8 cellular contexts compared by ENCODE assay signal in the genomic region with DNA sequence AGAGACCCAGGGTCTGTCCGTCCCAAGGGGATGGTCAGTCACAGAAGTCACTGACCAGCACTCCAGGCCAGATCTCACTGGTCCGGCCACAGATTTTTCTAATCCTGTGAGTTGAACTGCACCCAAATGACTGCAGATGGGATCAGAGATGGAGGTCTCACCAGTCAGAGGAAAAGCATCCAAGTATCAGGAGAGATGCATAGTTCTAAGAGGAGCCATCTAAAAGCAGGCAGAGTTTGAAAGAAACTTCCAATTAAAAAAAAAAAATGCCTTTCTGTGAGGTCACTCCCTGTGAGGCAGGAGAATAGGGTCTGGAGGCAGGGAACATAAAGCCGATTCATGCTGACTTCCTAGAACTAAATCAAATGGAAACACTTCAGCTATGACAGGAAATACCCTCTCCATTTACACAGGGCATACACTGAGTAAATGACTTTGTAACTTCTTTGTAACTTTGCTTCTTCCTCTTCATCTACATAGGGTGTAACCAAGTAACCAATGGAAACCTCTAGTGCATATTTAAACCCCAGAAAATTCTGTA.
DNase-seq lines count a peak whose midpoint lies in the region; ATAC-seq, FAIRE-seq and TF ChIP-seq lines count a peak whose summit lies in the region.
"Had no signal": no experiment of that assay in that cellular context is flagged by ENCODE, and none has a peak within 500 bp of the region (broad histone marks: within the 10 kb centered on the region; RNA-seq: fewer than 3 reads in every experiment).

No MANE protein-coding gene starts in this region.

- TF ChIP-seq POLR2A in gastrocnemius medialis (IDR thresholded peaks at IDR 0.05) = no peak
- TF ChIP-seq POLR2A in GM12892 (IDR thresholded peaks at IDR 0.05; ENCODE audit: low read depth, low read length) = no peak

- TF ChIP-seq CTCF in RWPE2 (IDR thresholded peaks at IDR 0.05; ENCODE audit: poor library complexity, severe bottlenecking) (no peak), fibroblast of villous mesenchyme (IDR thresholded peaks at IDR 0.05; ENCODE audit: insufficient read depth, low read depth, low read length) (no peak), gastrocnemius medialis (IDR thresholded peaks at IDR 0.05 in 4 of 5, conservative IDR thresholded peaks at IDR 0.05 in 1 of 5) (no peak)

- no peaks in the 10 kb centered on the region for H3K27me3 ChIP-seq in RWPE2 (ENCODE audit: insufficient read depth, poor library complexity, severe bottlenecking)
- no peaks in the 10 kb centered on the region for H3K27me3 ChIP-seq in gastrocnemius medialis

- no peaks in the 10 kb centered on the region for H3K9me3 ChIP-seq in RWPE2 (ENCODE audit: severe bottlenecking)
- H3K9me3 ChIP-seq in gastrocnemius medialis = no peaks in the 10 kb centered on the region

- in situ Hi-C loops in gastrocnemius medialis (cut with MboI; ENCODE audit: low sequenced_read_pairs in 4 of 4) = loop anchor here in 1 of 4 donors (10.0 kb wide), 1 partner anchor 56 kb away; no protein-coding TSS in a partner anchor

- H3K27ac Mint-ChIP-seq in naive thymus-derived CD8-positive, alpha-beta T cell = no peak overlapping the region

- H3K27me3 Mint-ChIP-seq in naive thymus-derived CD8-positive, alpha-beta T cell = peaks cover 4 to 30% (median 10%) of the 10 kb centered on the region in 5 donors

- no peaks in the 10 kb centered on the region for H3K36me3 Mint-ChIP-seq in naive thymus-derived CD8-positive, alpha-beta T cell

- H3K27ac ChIP-seq in RWPE2 (ENCODE audit: poor library complexity, severe bottlenecking) (peak overlapping the region; percentile 8), gastrocnemius medialis (peak overlapping the region; percentile 50 to 80 (median 70))
- H3K27ac ChIP-seq: KMS-11 had no signal

- no peak overlapping the region for H3K4me3 Mint-ChIP-seq in naive thymus-derived CD8-positive, alpha-beta T cell

- H3K36me3 ChIP-seq in RWPE2 (ENCODE audit: low read depth) (no peaks in the 10 kb centered on the region), gastrocnemius medialis (no peaks in the 10 kb centered on the region)

- H3K4me1 ChIP-seq in RWPE2 (ENCODE audit: insufficient read depth, poor library complexity, severe bottlenecking) = peaks cover 3% of the 10 kb centered on the region
- H3K4me1 ChIP-seq in gastrocnemius medialis = peaks cover 45 to 46% of the 10 kb centered on the region in 2 donors

- ATAC-seq in RWPE2 (ENCODE audit: low read depth) = peak; percentile 36; the same call in 2 of the 3 replicates
- no peak for ATAC-seq in gastrocnemius medialis
- no peak for ATAC-seq in naive thymus-derived CD8-positive, alpha-beta T cell
- ATAC-seq in GM18520 (IDR thresholded peaks at IDR 0.05; ENCODE audit: unreplicated experiment) = no peak

- H3K4me3 ChIP-seq in RWPE2 (ENCODE audit: severe bottlenecking) = no peak overlapping the region
- peak overlapping the region; percentile 55 for H3K4me3 ChIP-seq in fibroblast of villous mesenchyme (ENCODE audit: low read depth, low read length)
- no peak overlapping the region for H3K4me3 ChIP-seq in gastrocnemius medialis

- H3K9me3 Mint-ChIP-seq in naive thymus-derived CD8-positive, alpha-beta T cell = peaks cover 0 to 1% (median 0%) of the 10 kb centered on the region in 9 donors

- no peaks in the 10 kb centered on the region for H3K4me1 Mint-ChIP-seq in naive thymus-derived CD8-positive, alpha-beta T cell

- DNase-seq in H4 (ENCODE audit: low spot score) (peak; percentile 85), RWPE2 (ENCODE audit: low spot score) (no peak), fibroblast of villous mesenchyme (ENCODE audit: low read depth) (no peak), gastrocnemius medialis (no peak), GM12892 (ENCODE audit: insufficient read length) (no peak)
- no peak for DNase-seq in naive thymus-derived CD8-positive, alpha-beta T cell

- no peak for FAIRE-seq in GM12892 (lab: Jason Lieb, UNC)

- POLR2A ChIA-PET in naive thymus-derived CD8-positive, alpha-beta T cell (lab: Charles Lee) = no interaction called here

- intact Hi-C loops in gastrocnemius medialis (cut with DNase I; ENCODE audit: low total_unique reads) = loop anchor here (5.0 kb wide), 1 partner anchor 889 kb away; a partner anchor contains a TSS
